1 cellular context compared by ENCODE assay signal in the genomic region with DNA sequence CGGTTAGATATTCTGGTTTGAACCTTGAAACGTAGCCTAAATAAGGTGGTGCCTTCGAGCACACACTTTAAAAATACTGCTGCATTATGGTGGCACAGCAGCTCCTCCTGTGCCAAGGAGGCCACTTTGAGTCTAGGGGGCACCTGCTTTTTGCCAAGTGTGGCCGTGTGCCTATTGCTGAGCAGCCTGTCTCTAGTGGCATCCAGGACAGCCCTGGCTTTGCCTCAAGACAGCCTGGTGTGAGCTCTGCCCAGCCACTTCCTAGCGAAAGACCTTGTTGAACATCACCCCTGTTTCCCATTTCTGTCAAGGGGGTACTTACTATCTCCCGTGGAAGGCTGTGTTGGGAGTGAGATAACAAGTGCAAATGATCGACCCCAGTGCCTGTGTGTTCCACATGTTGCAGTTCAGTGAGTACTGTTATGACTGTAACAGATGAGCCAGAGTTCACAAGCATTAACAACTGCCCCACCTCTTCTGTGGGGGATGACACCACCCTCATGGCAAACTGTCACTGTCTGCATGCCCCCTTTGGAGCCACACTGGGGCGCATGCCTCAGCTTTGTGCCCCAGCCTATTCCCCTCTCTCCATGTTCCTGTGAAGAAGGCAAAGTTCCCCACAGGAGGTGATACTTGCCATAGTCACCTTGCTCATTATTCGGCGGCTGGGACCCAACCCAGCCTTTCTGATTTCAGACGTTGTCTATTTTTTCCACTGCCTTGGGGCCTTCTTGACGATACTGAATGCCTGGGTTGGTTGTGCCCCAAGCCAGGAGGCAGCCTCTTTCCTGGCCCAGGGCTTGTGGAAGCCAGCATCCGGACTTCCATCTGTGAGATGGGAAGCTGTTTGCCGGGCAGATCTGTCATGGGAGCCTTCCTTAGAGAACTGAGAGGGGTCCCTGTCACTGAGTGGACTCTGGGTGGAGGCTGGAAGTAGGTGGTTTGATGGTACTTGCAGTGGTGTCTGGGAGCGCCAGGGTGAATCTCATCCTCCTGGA.
TF ChIP-seq lines count a peak whose summit lies in the region.

No MANE protein-coding gene starts in this region.

TF ChIP-seq in GM12878, 131 proteins besides CTCF, POLR2A, EP300 and RAD21 (continued from another document and continues in another):
- TF ChIP-seq, protein P1, sequence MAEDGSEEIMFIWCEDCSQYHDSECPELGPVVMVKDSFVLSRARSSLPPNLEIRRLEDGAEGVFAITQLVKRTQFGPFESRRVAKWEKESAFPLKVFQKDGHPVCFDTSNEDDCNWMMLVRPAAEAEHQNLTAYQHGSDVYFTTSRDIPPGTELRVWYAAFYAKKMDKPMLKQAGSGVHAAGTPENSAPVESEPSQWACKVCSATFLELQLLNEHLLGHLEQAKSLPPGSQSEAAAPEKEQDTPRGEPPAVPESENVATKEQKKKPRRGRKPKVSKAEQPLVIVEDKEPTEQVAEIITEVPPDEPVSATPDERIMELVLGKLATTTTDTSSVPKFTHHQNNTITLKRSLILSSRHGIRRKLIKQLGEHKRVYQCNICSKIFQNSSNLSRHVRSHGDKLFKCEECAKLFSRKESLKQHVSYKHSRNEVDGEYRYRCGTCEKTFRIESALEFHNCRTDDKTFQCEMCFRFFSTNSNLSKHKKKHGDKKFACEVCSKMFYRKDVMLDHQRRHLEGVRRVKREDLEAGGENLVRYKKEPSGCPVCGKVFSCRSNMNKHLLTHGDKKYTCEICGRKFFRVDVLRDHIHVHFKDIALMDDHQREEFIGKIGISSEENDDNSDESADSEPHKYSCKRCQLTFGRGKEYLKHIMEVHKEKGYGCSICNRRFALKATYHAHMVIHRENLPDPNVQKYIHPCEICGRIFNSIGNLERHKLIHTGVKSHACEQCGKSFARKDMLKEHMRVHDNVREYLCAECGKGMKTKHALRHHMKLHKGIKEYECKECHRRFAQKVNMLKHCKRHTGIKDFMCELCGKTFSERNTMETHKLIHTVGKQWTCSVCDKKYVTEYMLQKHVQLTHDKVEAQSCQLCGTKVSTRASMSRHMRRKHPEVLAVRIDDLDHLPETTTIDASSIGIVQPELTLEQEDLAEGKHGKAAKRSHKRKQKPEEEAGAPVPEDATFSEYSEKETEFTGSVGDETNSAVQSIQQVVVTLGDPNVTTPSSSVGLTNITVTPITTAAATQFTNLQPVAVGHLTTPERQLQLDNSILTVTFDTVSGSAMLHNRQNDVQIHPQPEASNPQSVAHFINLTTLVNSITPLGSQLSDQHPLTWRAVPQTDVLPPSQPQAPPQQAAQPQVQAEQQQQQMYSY (CRISPR knock-in tag; IDR thresholded peaks at IDR 0.05) = no peak
- TF ChIP-seq, protein P2, sequence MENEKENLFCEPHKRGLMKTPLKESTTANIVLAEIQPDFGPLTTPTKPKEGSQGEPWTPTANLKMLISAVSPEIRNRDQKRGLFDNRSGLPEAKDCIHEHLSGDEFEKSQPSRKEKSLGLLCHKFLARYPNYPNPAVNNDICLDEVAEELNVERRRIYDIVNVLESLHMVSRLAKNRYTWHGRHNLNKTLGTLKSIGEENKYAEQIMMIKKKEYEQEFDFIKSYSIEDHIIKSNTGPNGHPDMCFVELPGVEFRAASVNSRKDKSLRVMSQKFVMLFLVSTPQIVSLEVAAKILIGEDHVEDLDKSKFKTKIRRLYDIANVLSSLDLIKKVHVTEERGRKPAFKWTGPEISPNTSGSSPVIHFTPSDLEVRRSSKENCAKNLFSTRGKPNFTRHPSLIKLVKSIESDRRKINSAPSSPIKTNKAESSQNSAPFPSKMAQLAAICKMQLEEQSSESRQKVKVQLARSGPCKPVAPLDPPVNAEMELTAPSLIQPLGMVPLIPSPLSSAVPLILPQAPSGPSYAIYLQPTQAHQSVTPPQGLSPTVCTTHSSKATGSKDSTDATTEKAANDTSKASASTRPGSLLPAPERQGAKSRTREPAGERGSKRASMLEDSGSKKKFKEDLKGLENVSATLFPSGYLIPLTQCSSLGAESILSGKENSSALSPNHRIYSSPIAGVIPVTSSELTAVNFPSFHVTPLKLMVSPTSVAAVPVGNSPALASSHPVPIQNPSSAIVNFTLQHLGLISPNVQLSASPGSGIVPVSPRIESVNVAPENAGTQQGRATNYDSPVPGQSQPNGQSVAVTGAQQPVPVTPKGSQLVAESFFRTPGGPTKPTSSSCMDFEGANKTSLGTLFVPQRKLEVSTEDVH (IDR thresholded peaks at IDR 0.05; ENCODE audit: low read depth, partially characterized antibody) = no peak
- TF ChIP-seq GABPA (IDR thresholded peaks at IDR 0.05; ENCODE audit: low read depth) = no peak
- no peak for TF ChIP-seq MEF2A (IDR thresholded peaks at IDR 0.05; ENCODE audit: insufficient read depth, low read depth, low read length)
- no peak for TF ChIP-seq ZNF207 (IDR thresholded peaks at IDR 0.05; ENCODE audit: borderline replicate concordance)
- no peak for TF ChIP-seq POLR2AphosphoS2 (IDR thresholded peaks at IDR 0.05; ENCODE audit: low read depth, low read length)
- peak; percentile 36; the same call in 1 of the 2 replicates for TF ChIP-seq RUNX3 (IDR thresholded peaks at IDR 0.05; ENCODE audit: low read length)
- no peak for TF ChIP-seq YBX1 (IDR thresholded peaks at IDR 0.05)
- TF ChIP-seq TAF1 (IDR thresholded peaks at IDR 0.05; ENCODE audit: borderline replicate concordance, low read depth, low read length) = no peak
- no peak for TF ChIP-seq EZH2 (IDR thresholded peaks at IDR 0.05; ENCODE audit: borderline replicate concordance, control insufficient read depth, low read depth, low read length)
- peak; percentile 69 for TF ChIP-seq JUND (IDR thresholded peaks at IDR 0.05; ENCODE audit: low read depth, low read length)
- TF ChIP-seq DPF2 (IDR thresholded peaks at IDR 0.05) = peak; percentile 56
- no peak for TF ChIP-seq NR2C2 (IDR thresholded peaks at IDR 0.05; ENCODE audit: borderline replicate concordance, control insufficient read depth, insufficient read length, low read depth)
- TF ChIP-seq FOS (IDR thresholded peaks at IDR 0.05; ENCODE audit: borderline replicate concordance, extremely low read depth, insufficient read length) = no peak
- peak; percentile 96 for TF ChIP-seq IRF4 (IDR thresholded peaks at IDR 0.05; ENCODE audit: low read depth, low read length)
- no peak for TF ChIP-seq TCF3 (IDR thresholded peaks at IDR 0.05; ENCODE audit: borderline replicate concordance, insufficient read depth, low read depth, low read length)
- no peak for TF ChIP-seq HDAC2 (IDR thresholded peaks at IDR 0.05)
- TF ChIP-seq NR2C1 (IDR thresholded peaks at IDR 0.05) = no peak
- no peak for TF ChIP-seq SMAD5 (IDR thresholded peaks at IDR 0.05; ENCODE audit: low read depth)
- no peak for TF ChIP-seq SMARCA5 (IDR thresholded peaks at IDR 0.05)
- no peak for TF ChIP-seq PML (IDR thresholded peaks at IDR 0.05; ENCODE audit: low read length)
- TF ChIP-seq, protein P3, sequence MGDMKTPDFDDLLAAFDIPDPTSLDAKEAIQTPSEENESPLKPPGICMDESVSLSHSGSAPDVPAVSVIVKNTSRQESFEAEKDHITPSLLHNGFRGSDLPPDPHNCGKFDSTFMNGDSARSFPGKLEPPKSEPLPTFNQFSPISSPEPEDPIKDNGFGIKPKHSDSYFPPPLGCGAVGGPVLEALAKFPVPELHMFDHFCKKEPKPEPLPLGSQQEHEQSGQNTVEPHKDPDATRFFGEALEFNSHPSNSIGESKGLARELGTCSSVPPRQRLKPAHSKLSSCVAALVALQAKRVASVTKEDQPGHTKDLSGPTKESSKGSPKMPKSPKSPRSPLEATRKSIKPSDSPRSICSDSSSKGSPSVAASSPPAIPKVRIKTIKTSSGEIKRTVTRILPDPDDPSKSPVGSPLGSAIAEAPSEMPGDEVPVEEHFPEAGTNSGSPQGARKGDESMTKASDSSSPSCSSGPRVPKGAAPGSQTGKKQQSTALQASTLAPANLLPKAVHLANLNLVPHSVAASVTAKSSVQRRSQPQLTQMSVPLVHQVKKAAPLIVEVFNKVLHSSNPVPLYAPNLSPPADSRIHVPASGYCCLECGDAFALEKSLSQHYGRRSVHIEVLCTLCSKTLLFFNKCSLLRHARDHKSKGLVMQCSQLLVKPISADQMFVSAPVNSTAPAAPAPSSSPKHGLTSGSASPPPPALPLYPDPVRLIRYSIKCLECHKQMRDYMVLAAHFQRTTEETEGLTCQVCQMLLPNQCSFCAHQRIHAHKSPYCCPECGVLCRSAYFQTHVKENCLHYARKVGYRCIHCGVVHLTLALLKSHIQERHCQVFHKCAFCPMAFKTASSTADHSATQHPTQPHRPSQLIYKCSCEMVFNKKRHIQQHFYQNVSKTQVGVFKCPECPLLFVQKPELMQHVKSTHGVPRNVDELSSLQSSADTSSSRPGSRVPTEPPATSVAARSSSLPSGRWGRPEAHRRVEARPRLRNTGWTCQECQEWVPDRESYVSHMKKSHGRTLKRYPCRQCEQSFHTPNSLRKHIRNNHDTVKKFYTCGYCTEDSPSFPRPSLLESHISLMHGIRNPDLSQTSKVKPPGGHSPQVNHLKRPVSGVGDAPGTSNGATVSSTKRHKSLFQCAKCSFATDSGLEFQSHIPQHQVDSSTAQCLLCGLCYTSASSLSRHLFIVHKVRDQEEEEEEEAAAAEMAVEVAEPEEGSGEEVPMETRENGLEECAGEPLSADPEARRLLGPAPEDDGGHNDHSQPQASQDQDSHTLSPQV (IDR thresholded peaks at IDR 0.05) = no peak
- TF ChIP-seq, protein P4, sequence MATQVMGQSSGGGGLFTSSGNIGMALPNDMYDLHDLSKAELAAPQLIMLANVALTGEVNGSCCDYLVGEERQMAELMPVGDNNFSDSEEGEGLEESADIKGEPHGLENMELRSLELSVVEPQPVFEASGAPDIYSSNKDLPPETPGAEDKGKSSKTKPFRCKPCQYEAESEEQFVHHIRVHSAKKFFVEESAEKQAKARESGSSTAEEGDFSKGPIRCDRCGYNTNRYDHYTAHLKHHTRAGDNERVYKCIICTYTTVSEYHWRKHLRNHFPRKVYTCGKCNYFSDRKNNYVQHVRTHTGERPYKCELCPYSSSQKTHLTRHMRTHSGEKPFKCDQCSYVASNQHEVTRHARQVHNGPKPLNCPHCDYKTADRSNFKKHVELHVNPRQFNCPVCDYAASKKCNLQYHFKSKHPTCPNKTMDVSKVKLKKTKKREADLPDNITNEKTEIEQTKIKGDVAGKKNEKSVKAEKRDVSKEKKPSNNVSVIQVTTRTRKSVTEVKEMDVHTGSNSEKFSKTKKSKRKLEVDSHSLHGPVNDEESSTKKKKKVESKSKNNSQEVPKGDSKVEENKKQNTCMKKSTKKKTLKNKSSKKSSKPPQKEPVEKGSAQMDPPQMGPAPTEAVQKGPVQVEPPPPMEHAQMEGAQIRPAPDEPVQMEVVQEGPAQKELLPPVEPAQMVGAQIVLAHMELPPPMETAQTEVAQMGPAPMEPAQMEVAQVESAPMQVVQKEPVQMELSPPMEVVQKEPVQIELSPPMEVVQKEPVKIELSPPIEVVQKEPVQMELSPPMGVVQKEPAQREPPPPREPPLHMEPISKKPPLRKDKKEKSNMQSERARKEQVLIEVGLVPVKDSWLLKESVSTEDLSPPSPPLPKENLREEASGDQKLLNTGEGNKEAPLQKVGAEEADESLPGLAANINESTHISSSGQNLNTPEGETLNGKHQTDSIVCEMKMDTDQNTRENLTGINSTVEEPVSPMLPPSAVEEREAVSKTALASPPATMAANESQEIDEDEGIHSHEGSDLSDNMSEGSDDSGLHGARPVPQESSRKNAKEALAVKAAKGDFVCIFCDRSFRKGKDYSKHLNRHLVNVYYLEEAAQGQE (IDR thresholded peaks at IDR 0.05; ENCODE audit: low read depth, low read length) = no peak
- TF ChIP-seq, protein P5, sequence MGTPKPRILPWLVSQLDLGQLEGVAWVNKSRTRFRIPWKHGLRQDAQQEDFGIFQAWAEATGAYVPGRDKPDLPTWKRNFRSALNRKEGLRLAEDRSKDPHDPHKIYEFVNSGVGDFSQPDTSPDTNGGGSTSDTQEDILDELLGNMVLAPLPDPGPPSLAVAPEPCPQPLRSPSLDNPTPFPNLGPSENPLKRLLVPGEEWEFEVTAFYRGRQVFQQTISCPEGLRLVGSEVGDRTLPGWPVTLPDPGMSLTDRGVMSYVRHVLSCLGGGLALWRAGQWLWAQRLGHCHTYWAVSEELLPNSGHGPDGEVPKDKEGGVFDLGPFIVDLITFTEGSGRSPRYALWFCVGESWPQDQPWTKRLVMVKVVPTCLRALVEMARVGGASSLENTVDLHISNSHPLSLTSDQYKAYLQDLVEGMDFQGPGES (IDR thresholded peaks at IDR 0.05) = no peak
- no peak for TF ChIP-seq CBX3 (IDR thresholded peaks at IDR 0.05; ENCODE audit: borderline replicate concordance, low read depth)
- TF ChIP-seq BCL11A (IDR thresholded peaks at IDR 0.05; ENCODE audit: low read depth, low read length) = no peak
- TF ChIP-seq RFX5 (IDR thresholded peaks at IDR 0.05; ENCODE audit: low read depth, low read length) = no peak
- peak; percentile 91 for TF ChIP-seq MXI1 (IDR thresholded peaks at IDR 0.05; ENCODE audit: low read depth, low read length)
- no peak for TF ChIP-seq ZBED1 (IDR thresholded peaks at IDR 0.05; ENCODE audit: borderline replicate concordance)
- TF ChIP-seq CREB1 (IDR thresholded peaks at IDR 0.05; ENCODE audit: low read depth) = no peak
- no peak for TF ChIP-seq SREBF1 (IDR thresholded peaks at IDR 0.05; ENCODE audit: low read length)
- peak; percentile 43; the same call in 1 of the 2 replicates for TF ChIP-seq EED (IDR thresholded peaks at IDR 0.05; ENCODE audit: low read depth)
- no peak for TF ChIP-seq RCOR1 (conservative IDR thresholded peaks at IDR 0.05; ENCODE audit: low read depth, low read length)
- TF ChIP-seq ATF7 (IDR thresholded peaks at IDR 0.05; ENCODE audit: low read depth) = 0 out of 2 replicates have a peak, but pooled peaks have one; percentile 22
- TF ChIP-seq, protein P6, sequence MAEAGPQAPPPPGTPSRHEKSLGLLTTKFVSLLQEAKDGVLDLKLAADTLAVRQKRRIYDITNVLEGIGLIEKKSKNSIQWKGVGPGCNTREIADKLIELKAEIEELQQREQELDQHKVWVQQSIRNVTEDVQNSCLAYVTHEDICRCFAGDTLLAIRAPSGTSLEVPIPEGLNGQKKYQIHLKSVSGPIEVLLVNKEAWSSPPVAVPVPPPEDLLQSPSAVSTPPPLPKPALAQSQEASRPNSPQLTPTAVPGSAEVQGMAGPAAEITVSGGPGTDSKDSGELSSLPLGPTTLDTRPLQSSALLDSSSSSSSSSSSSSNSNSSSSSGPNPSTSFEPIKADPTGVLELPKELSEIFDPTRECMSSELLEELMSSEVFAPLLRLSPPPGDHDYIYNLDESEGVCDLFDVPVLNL (IDR thresholded peaks at IDR 0.05; ENCODE audit: low read depth, low read length) = no peak
- no peak for TF ChIP-seq STAT3 (IDR thresholded peaks at IDR 0.05; ENCODE audit: low read depth, low read length)
- TF ChIP-seq, protein P7, sequence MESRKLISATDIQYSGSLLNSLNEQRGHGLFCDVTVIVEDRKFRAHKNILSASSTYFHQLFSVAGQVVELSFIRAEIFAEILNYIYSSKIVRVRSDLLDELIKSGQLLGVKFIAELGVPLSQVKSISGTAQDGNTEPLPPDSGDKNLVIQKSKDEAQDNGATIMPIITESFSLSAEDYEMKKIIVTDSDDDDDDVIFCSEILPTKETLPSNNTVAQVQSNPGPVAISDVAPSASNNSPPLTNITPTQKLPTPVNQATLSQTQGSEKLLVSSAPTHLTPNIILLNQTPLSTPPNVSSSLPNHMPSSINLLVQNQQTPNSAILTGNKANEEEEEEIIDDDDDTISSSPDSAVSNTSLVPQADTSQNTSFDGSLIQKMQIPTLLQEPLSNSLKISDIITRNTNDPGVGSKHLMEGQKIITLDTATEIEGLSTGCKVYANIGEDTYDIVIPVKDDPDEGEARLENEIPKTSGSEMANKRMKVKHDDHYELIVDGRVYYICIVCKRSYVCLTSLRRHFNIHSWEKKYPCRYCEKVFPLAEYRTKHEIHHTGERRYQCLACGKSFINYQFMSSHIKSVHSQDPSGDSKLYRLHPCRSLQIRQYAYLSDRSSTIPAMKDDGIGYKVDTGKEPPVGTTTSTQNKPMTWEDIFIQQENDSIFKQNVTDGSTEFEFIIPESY (IDR thresholded peaks at IDR 0.05) = no peak
- no peak for TF ChIP-seq CHD1 (IDR thresholded peaks at IDR 0.05; ENCODE audit: low read depth, low read length)
- 0 out of 2 replicates have a peak, but pooled peaks have one; percentile 22 for TF ChIP-seq BACH1 (IDR thresholded peaks at IDR 0.05; ENCODE audit: borderline replicate concordance)
